Comparison of ENCODE assay signal across 36 cellular contexts in genomic region chr6:116057766-116058165, GRCh38. TPM values are rescaled to one million over a fixed set of nuclear protein-coding genes. Genes with fewer than 3 reads are reported as not detected.
DNase-seq lines count a peak whose midpoint lies in the region; ATAC-seq, FAIRE-seq and TF ChIP-seq lines count a peak whose summit lies in the region.
"Had no signal": no experiment of that assay in that cellular context is flagged by ENCODE, and none has a peak within 500 bp of the region (broad histone marks: within the 10 kb centered on the region; RNA-seq: fewer than 3 reads in every experiment).

No MANE protein-coding gene starts in this region.

- peaks cover 16% of the 10 kb centered on the region for H3K79me2 ChIP-seq in keratinocyte (ENCODE audit: control insufficient read depth, insufficient read depth, low read length)

- FAIRE-seq in keratinocyte (lab: Jason Lieb, UNC) (no peak), pancreas (lab: Jason Lieb, UNC) (no peak)
- FAIRE-seq: GM18507, H1, K562 had no signal

- intact Hi-C loops in MCF 10A (cut with micrococcal nuclease) (no loop called here), breast epithelium (cut with DNase I; ENCODE audit: low total_unique reads) (no loop called here), pancreas (cut with DNase I) (no loop called here)

- CTCF ChIA-PET in MCF 10A (lab: Yijun Ruan, JAX), result interaction anchor here (0.6 to 1.0 kb wide), 2 partner anchors 49 to 1263 kb away, joined by 3 read pairs; no protein-coding TSS in a partner anchor

- no peak for TF ChIP-seq POLR2A in breast epithelium (IDR thresholded peaks at IDR 0.05)

- no peaks in the 10 kb centered on the region for H4K20me1 ChIP-seq in keratinocyte (ENCODE audit: control insufficient read depth, extremely low read depth, insufficient read depth, low read length)

- H3K36me3 ChIP-seq in breast epithelium (no peaks in the 10 kb centered on the region), keratinocyte (ENCODE audit: control insufficient read depth in 2 of 2, extremely low read depth in 1 of 2, insufficient read depth in 2 of 2, low read length in 2 of 2) (no peaks in the 10 kb centered on the region), mucosa of stomach (ENCODE audit: control insufficient read depth, insufficient read depth, low read length) (no peaks in the 10 kb centered on the region), pancreas (no peaks in the 10 kb centered on the region)
- H3K36me3 ChIP-seq: gastroesophageal sphincter, MG63, Peyer's patch, SJSA1 had no signal

- H3K27me3 ChIP-seq in breast epithelium, result no peaks in the 10 kb centered on the region
- H3K27me3 ChIP-seq in keratinocyte (ENCODE audit: control insufficient read depth, extremely low read depth, insufficient read depth, low read length), result no peaks in the 10 kb centered on the region
- H3K27me3 ChIP-seq in mucosa of stomach (ENCODE audit: control insufficient read depth, insufficient read depth, low read length), result no peaks in the 10 kb centered on the region
- no peaks in the 10 kb centered on the region for H3K27me3 ChIP-seq in pancreas
- H3K27me3 ChIP-seq: gastroesophageal sphincter, MG63, Peyer's patch, SJSA1 had no signal

- no peaks in the 10 kb centered on the region for H3K27me3 Mint-ChIP-seq in MCF 10A (ENCODE audit: insufficient read depth, unreplicated experiment)
- peaks cover 1 to 2% (median 2%) of the 10 kb centered on the region in 3 donors for H3K27me3 Mint-ChIP-seq in immature natural killer cell (ENCODE audit: low read depth in 3 of 3)
- H3K27me3 Mint-ChIP-seq: brain, memory B cell had no signal

- H3K9me3 Mint-ChIP-seq in MCF 10A (ENCODE audit: unreplicated experiment) (no peaks in the 10 kb centered on the region), immature natural killer cell (no peaks in the 10 kb centered on the region)
- H3K9me3 Mint-ChIP-seq: activated T-cell treated with anti-CD3 and anti-CD28 coated beads, Interleukin-2, amount 50 U/mL, for 24 hours; brain; CD4-positive, alpha-beta memory T cell; memory B cell; nephron; stimulated activated naive CD8-positive, alpha-beta T cell treated with anti-CD3 and anti-CD28 coated beads, Interleukin-15, Interleukin-2, amounts not matched to agents 100 ng/mL and 50 ng/mL, for 24 hours had no signal

- peaks cover 0 to 5% of the 10 kb centered on the region in 2 donors for H3K4me1 ChIP-seq in breast epithelium
- peaks cover 14% of the 10 kb centered on the region for H3K4me1 ChIP-seq in keratinocyte (ENCODE audit: control insufficient read depth, extremely low read depth, insufficient read depth, low read length)
- H3K4me1 ChIP-seq in mucosa of stomach (ENCODE audit: control insufficient read depth, insufficient read depth, low read length), result peaks cover 8% of the 10 kb centered on the region
- H3K4me1 ChIP-seq in pancreas, result peaks cover 8 to 25% (median 12%) of the 10 kb centered on the region in 3 donors
- H3K4me1 ChIP-seq: Peyer's patch, SJSA1 had no signal

- H3K36me3 Mint-ChIP-seq in MCF 10A (ENCODE audit: insufficient read depth, unreplicated experiment), result no peaks in the 10 kb centered on the region
- H3K36me3 Mint-ChIP-seq in immature natural killer cell, result no peaks in the 10 kb centered on the region
- H3K36me3 Mint-ChIP-seq: brain; CD4-positive, alpha-beta memory T cell; memory B cell had no signal

- H3K4me3 ChIP-seq in breast epithelium (peak overlapping the region in 1 of 3 donors; percentile 12), keratinocyte (ENCODE audit: control insufficient read depth in 2 of 3, extremely low read depth in 1 of 3, insufficient read depth in 2 of 3, low read depth in 1 of 3, low read length in 3 of 3) (no peak overlapping the region), mucosa of stomach (ENCODE audit: low read length) (no peak overlapping the region), pancreas (peak overlapping the region in 2 of 4 donors; percentile 18 to 52)
- H3K4me3 ChIP-seq: gastroesophageal sphincter, K562, MG63, SJSA1 had no signal

- no peak overlapping the region for H3K4me3 Mint-ChIP-seq in MCF 10A (ENCODE audit: unreplicated experiment)
- H3K4me3 Mint-ChIP-seq in immature natural killer cell, result no peak overlapping the region
- H3K4me3 Mint-ChIP-seq: activated T-cell treated with anti-CD3 and anti-CD28 coated beads, Interleukin-2, amount 50 U/mL, for 24 hours; CD4-positive, alpha-beta memory T cell; memory B cell; stimulated activated naive CD8-positive, alpha-beta T cell treated with anti-CD3 and anti-CD28 coated beads, Interleukin-15, Interleukin-2, amounts not matched to agents 100 ng/mL and 50 ng/mL, for 24 hours had no signal

- H3K4me2 ChIP-seq in keratinocyte (ENCODE audit: control insufficient read depth, extremely low read depth, insufficient read depth, low read depth, low read length), result peak overlapping the region; percentile 40

- BruUV-seq in MCF 10A (replicated peaks; lab: Mats Ljungman, UMichigan), result no TSS peak

- H3K27ac ChIP-seq in breast epithelium (no peak overlapping the region), keratinocyte (ENCODE audit: control insufficient read depth, insufficient read depth, low read length) (no peak overlapping the region), pancreas (no peak overlapping the region)
- H3K27ac ChIP-seq: 22Rv1, gastroesophageal sphincter, Peyer's patch, SJSA1 had no signal

- ATAC-seq in GM21825 (IDR thresholded peaks at IDR 0.05; ENCODE audit: unreplicated experiment) (no peak), pancreas (no peak)
- ATAC-seq: esophagus mucosa, gastroesophageal sphincter, K562, right cardiac atrium had no signal

- peak overlapping the region; percentile 50 for H3K27ac Mint-ChIP-seq in MCF 10A (ENCODE audit: low read depth, unreplicated experiment)
- no peak overlapping the region for H3K27ac Mint-ChIP-seq in immature natural killer cell
- H3K27ac Mint-ChIP-seq: activated T-cell treated with anti-CD3 and anti-CD28 coated beads, Interleukin-2, amount 50 U/mL, for 24 hours; brain; CD4-positive, alpha-beta memory T cell; memory B cell; stimulated activated naive CD8-positive, alpha-beta T cell treated with anti-CD3 and anti-CD28 coated beads, Interleukin-15, Interleukin-2, amounts not matched to agents 100 ng/mL and 50 ng/mL, for 24 hours had no signal

- H3K4me1 Mint-ChIP-seq in MCF 10A (ENCODE audit: insufficient read depth, unreplicated experiment) (peaks cover 33% of the 10 kb centered on the region), immature natural killer cell (no peaks in the 10 kb centered on the region)
- H3K4me1 Mint-ChIP-seq: CD4-positive, alpha-beta memory T cell had no signal

- TF ChIP-seq CTCF in MCF 10A (IDR thresholded peaks at IDR 0.05; ENCODE audit: unreplicated experiment) (no peak), breast epithelium (IDR thresholded peaks at IDR 0.05) (no peak), keratinocyte (optimal IDR thresholded peaks at IDR 0.05 in 1 of 3, IDR thresholded peaks at IDR 0.05 in 1 of 3, conservative IDR thresholded peaks at IDR 0.05 in 1 of 3; ENCODE audit: extremely low read depth in 1 of 3, insufficient read depth in 2 of 3, low read length in 3 of 3) (no peak), pancreas (IDR thresholded peaks at IDR 0.05) (no peak)

- 32 to 47% methylated on average over 2 of the region's 2 CpGs for WGBS in pancreas, 2 donors

- no peak overlapping the region for H2AFZ ChIP-seq in keratinocyte (ENCODE audit: control insufficient read depth, low read length)

- H3K9me3 ChIP-seq in breast epithelium (no peaks in the 10 kb centered on the region), keratinocyte (ENCODE audit: control insufficient read depth, low read depth, low read length) (no peaks in the 10 kb centered on the region), mucosa of stomach (ENCODE audit: control insufficient read depth, low read length) (no peaks in the 10 kb centered on the region), pancreas (no peaks in the 10 kb centered on the region)
- H3K9me3 ChIP-seq: gastroesophageal sphincter, MG63, Peyer's patch, SJSA1 had no signal

- POLR2A ChIA-PET in MCF 10A (lab: Yijun Ruan, JAX), result interaction anchor here (1.3 to 1.9 kb wide), 2 partner anchors 16 to 40 kb away, joined by 5 read pairs; no protein-coding TSS in a partner anchor

- H3K9me1 ChIP-seq in keratinocyte (ENCODE audit: control insufficient read depth, extremely low read depth, insufficient read depth, low read length), result no peaks in the 10 kb centered on the region

- dilution Hi-C loops in keratinocyte (cut with MboI; ENCODE audit: extremely low pct_ligation_motif_present, low sequenced_read_pairs), result no loop called here

- H3K9ac ChIP-seq in keratinocyte (ENCODE audit: control insufficient read depth, extremely low read depth, insufficient read depth, low read length), result no peak overlapping the region
- H3K9ac ChIP-seq in mucosa of stomach (ENCODE audit: low read length), result peak overlapping the region; percentile 3

- DNase-seq in MCF 10A (ENCODE audit: unreplicated experiment) (no peak), breast epithelium (ENCODE audit: low spot score in 2 of 2) (no peak), keratinocyte (ENCODE audit: low read depth, low spot score) (no peak), AG08396 (ENCODE audit: low spot score) (no peak), immature natural killer cell (no peak), pancreas (no peak)
- DNase-seq: activated CD4-positive, alpha-beta T cell treated with anti-CD3 and anti-CD28 coated beads for 4 hours; activated gamma-delta T cell treated with Interleukin-2 at 50 U/mL for 16 hours; activated T-cell treated with anti-CD3 and anti-CD28 coated beads, Interleukin-2, amount 50 U/mL, for 24 hours; AML-193; CD4-positive, alpha-beta memory T cell; effector memory CD4-positive, alpha-beta T cell; GDM1; islet precursor cell; MG63; NCI-H1417; NCI-H510A treated with DMSO at 0.1 percent for 48 hours; NK-92 treated with Interleukin-12 subunit alpha and Interleukin-12 subunit beta, amount 100 ng/mL, for 24 hours; Peyer's patch; right cardiac atrium; stimulated activated CD4-positive, alpha-beta T cell treated with anti-CD3 and anti-CD28 coated beads, Interleukin-15, amount 100 ng/mL, for 24 hours; T-helper 2 cell; trophoblast cell had no signal

RNA-seq across cellular contexts. Expression of gene FRK, which starts 2.9 kb away (rescaled TPM):
- total RNA-seq in MCF 10A (2022) (0.82 and 0.98 TPM in 2 replicates), breast epithelium (10 to 100 TPM in 1 of 3 donors, 1 to 10 TPM in 1, under 1 TPM in 1; 0.64 to 10.5 (median 5.9) TPM), pancreas (10 to 100 TPM in 1 of 6 donors, 1 to 10 TPM in 5; 3.9 to 11.6 (median 5.2) TPM)
- polyA plus RNA-seq in keratinocyte (1.9 to 2.4 TPM (median 2.4 TPM) in 3 replicates), immature natural killer cell (not detected), pancreas (1 to 10 TPM in 1 of 2 donors, under 1 TPM in 1; 0.72 to 1.6 TPM)
- 0.52 TPM for polyA plus RNA-seq in keratinocyte (2011; ENCODE audit: low read depth)
- 0.87 and 1.8 TPM in 2 replicates for polyA plus RNA-seq in keratinocyte (2011; cell fraction: cytosol; rRNA removed)
- 2.5 and 3.5 TPM in 2 replicates for polyA plus RNA-seq in keratinocyte (2011; cell fraction: nucleus; rRNA removed)
- polyA plus RNA-seq in keratinocyte (2012; ENCODE audit: low replicate concordance), result 0.72 and 1.2 TPM in 2 replicates
- polyA minus RNA-seq in keratinocyte, result 3.8 to 8.4 TPM (median 8.0 TPM) in 3 replicates
- polyA minus RNA-seq in keratinocyte (2011; cell fraction: cytosol; rRNA and poly(A)+ RNA removed), result 4.4 TPM
- polyA minus RNA-seq in keratinocyte (2011; cell fraction: nucleus; rRNA and poly(A)+ RNA removed), result 9.5 and 15.5 TPM in 2 replicates
- total RNA-seq: CD4-positive, alpha-beta memory T cell had no signal

RNA-seq across cellular contexts. Expression of gene NT5DC1, which starts 42.9 kb away (rescaled TPM):
- total RNA-seq in MCF 10A (2022) (16.5 and 27.6 TPM in 2 replicates), breast epithelium (10 to 100 TPM; 11.2 to 13.3 (median 11.8) TPM), pancreas (10 to 100 TPM; 18.3 to 28.3 (median 22.6) TPM)
- polyA plus RNA-seq in keratinocyte (20.2 to 31.2 TPM (median 31.0 TPM) in 3 replicates), immature natural killer cell (10 to 100 TPM; 30.6 to 44.8 (median 35.9) TPM), pancreas (10 to 100 TPM in 1 of 2 donors, 1 to 10 TPM in 1; 4.4 to 10.1 TPM)
- 30.8 TPM for polyA plus RNA-seq in keratinocyte (2011; ENCODE audit: low read depth)
- polyA plus RNA-seq in keratinocyte (2011; cell fraction: cytosol; rRNA removed), result 17.0 and 20.0 TPM in 2 replicates
- 14.4 and 15.9 TPM in 2 replicates for polyA plus RNA-seq in keratinocyte (2011; cell fraction: nucleus; rRNA removed)
- polyA plus RNA-seq in keratinocyte (2012; ENCODE audit: low replicate concordance), result 13.6 and 26.0 TPM in 2 replicates
- polyA minus RNA-seq in keratinocyte, result 11.7 to 29.8 TPM (median 13.9 TPM) in 3 replicates
- 22.8 TPM for polyA minus RNA-seq in keratinocyte (2011; cell fraction: cytosol; rRNA and poly(A)+ RNA removed)
- polyA minus RNA-seq in keratinocyte (2011; cell fraction: nucleus; rRNA and poly(A)+ RNA removed), result 15.0 and 17.8 TPM in 2 replicates
